In the genomic region with DNA sequence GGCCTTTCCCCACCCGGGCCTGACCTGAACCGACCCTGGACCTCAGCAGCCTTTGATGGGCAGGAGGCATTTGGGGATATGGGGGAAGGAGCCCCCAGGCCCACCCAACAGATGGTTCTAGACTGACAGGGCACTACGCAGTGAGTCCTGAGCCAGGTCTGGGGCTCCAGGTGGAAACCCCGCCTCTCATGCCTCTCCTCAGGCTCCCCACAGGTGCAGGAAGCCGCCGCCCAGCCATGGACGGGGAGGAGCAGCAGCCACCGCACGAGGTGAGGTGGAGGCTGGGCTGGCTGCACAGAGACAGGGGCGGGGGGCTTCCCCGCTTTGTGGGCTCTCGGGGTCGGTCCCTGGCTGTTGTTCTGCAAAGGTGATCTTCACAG, we compare ENCODE assay signal across 12 cellular contexts. TPM values are rescaled to one million over a fixed set of nuclear protein-coding genes. Genes with fewer than 3 reads are reported as not detected.
DNase-seq lines count a peak whose midpoint lies in the region; ATAC-seq and TF ChIP-seq lines count a peak whose summit lies in the region.
"Had no signal": no experiment of that assay in that cellular context is flagged by ENCODE, and none has a peak within 500 bp of the region (broad histone marks: within the 10 kb centered on the region; RNA-seq: fewer than 3 reads in every experiment).

No MANE protein-coding gene starts in this region.

- peaks cover 54% of the 10 kb centered on the region for H3K36me3 ChIP-seq in BLaER1
- peaks cover 0 to 46% of the 10 kb centered on the region in 2 donors for H3K36me3 ChIP-seq in esophagus (ENCODE audit: control insufficient read depth in 2 of 2, insufficient read depth in 2 of 2, low read length in 1 of 2)
- H3K36me3 ChIP-seq in esophagus muscularis mucosa = peaks cover 5 to 50% (median 46%) of the 10 kb centered on the region in 4 donors

- no peak for TF ChIP-seq CTCF in osteocyte (IDR thresholded peaks at IDR 0.05)
- no peak for TF ChIP-seq CTCF in esophagus muscularis mucosa (IDR thresholded peaks at IDR 0.05)

- no peak for TF ChIP-seq POLR2A in esophagus muscularis mucosa (IDR thresholded peaks at IDR 0.05; ENCODE audit: low read depth)

- H3K9me3 ChIP-seq in BLaER1 = no peaks in the 10 kb centered on the region
- H3K9me3 ChIP-seq in esophagus (ENCODE audit: control insufficient read depth in 2 of 2, insufficient read depth in 1 of 2, low read depth in 1 of 2, low read length in 1 of 2) = peaks cover 0 to 2% of the 10 kb centered on the region in 2 donors
- no peaks in the 10 kb centered on the region for H3K9me3 ChIP-seq in esophagus muscularis mucosa

- peaks cover 62% of the 10 kb centered on the region for H4K20me1 ChIP-seq in BLaER1

- peak overlapping the region; percentile 99 for H3K27ac ChIP-seq in BLaER1
- peak overlapping the region; percentile 27 to 38 for H3K27ac ChIP-seq in esophagus (ENCODE audit: low read depth in 2 of 2, low read length in 1 of 2)
- no peak overlapping the region for H3K27ac ChIP-seq in esophagus muscularis mucosa (replicated peaks in 1 of 4)

- TF ChIP-seq EP300 in esophagus muscularis mucosa (IDR thresholded peaks at IDR 0.05) = no peak

- peak overlapping the region; percentile 80 to 96 (median 88) for H3K4me3 Mint-ChIP-seq in IgD-negative memory B cell
- H3K4me3 Mint-ChIP-seq in osteocyte (ENCODE audit: unreplicated experiment) = no peak overlapping the region

- H3K9me3 Mint-ChIP-seq in IgD-negative memory B cell = no peaks in the 10 kb centered on the region
- no peaks in the 10 kb centered on the region for H3K9me3 Mint-ChIP-seq in osteocyte (ENCODE audit: unreplicated experiment)

- H3K27me3 Mint-ChIP-seq in IgD-negative memory B cell (no peaks in the 10 kb centered on the region), osteocyte (ENCODE audit: unreplicated experiment) (no peaks in the 10 kb centered on the region)

- ATAC-seq in GM18520 (IDR thresholded peaks at IDR 0.05; ENCODE audit: unreplicated experiment) = no peak

- intact Hi-C loops in esophagus muscularis mucosa (cut with DNase I) = no loop called here

- DNase-seq in activated CD8-positive, alpha-beta memory T cell treated with anti-CD3 and anti-CD28 coated beads, Interleukin-2, amount 50 U/mL, for 1 hour (ENCODE audit: extremely low read depth) = peak; percentile 40
- DNase-seq in osteocyte (ENCODE audit: extremely low spot score, unreplicated experiment) (no peak), esophagus muscularis mucosa (ENCODE audit: extremely low spot score) (no peak), HCEC 1CT (no peak)
- DNase-seq: AML-193, IMR-90, NCI-H345 had no signal

- H3K4me2 ChIP-seq in BLaER1 = peak overlapping the region; percentile 98

- H3K4me1 ChIP-seq in BLaER1 (peaks cover 98% of the 10 kb centered on the region), esophagus (ENCODE audit: control insufficient read depth in 2 of 2, insufficient read depth in 2 of 2, low read length in 1 of 2) (peaks cover 5 to 27% of the 10 kb centered on the region in 2 donors), esophagus muscularis mucosa (peaks cover 27 to 47% (median 36%) of the 10 kb centered on the region in 4 donors)

- peak overlapping the region; percentile 99 for H3K9ac ChIP-seq in BLaER1

- no peaks in the 10 kb centered on the region for H3K27me3 ChIP-seq in BLaER1
- H3K27me3 ChIP-seq in esophagus (ENCODE audit: control insufficient read depth in 1 of 2, insufficient read depth in 2 of 2, low read length in 2 of 2) = no peaks in the 10 kb centered on the region
- no peaks in the 10 kb centered on the region for H3K27me3 ChIP-seq in esophagus muscularis mucosa

- peaks cover 23 to 40% (median 30%) of the 10 kb centered on the region in 3 donors for H3K4me1 Mint-ChIP-seq in IgD-negative memory B cell
- H3K4me1 Mint-ChIP-seq in osteocyte (ENCODE audit: unreplicated experiment) = peaks cover 16% of the 10 kb centered on the region

- peak overlapping the region; percentile 57 for H3K4me3 ChIP-seq in BLaER1
- no peak overlapping the region for H3K4me3 ChIP-seq in esophagus (ENCODE audit: low read depth in 1 of 2, low read length in 2 of 2)
- H3K4me3 ChIP-seq in esophagus muscularis mucosa = no peak overlapping the region

- H3K27ac Mint-ChIP-seq in IgD-negative memory B cell (peak overlapping the region; percentile 94 to 100 (median 99)), osteocyte (ENCODE audit: unreplicated experiment) (no peak overlapping the region)

- 56 to 71% methylated on average over 10 to 13 of the region's 13 CpGs for WGBS in esophagus, 2 donors
- WGBS in esophagus muscularis mucosa = 92% methylated on average over 10 of the region's 13 CpGs

- no peaks in the 10 kb centered on the region for H3K36me3 Mint-ChIP-seq in IgD-negative memory B cell
- H3K36me3 Mint-ChIP-seq in osteocyte (ENCODE audit: unreplicated experiment) = no peaks in the 10 kb centered on the region

RNA-seq across cellular contexts. Expression of a gene that starts 7.1 kb away (rescaled TPM):
- polyA plus RNA-seq in IgD-negative memory B cell = 28.0 TPM
- 10 to 100 TPM; 47.4 to 54.5 TPM for polyA plus RNA-seq in esophagus
- 24.3 and 25.9 TPM in 2 replicates for total RNA-seq in osteocyte
- 10 to 100 TPM; 18.3 to 31.0 (median 22.3) TPM for total RNA-seq in esophagus muscularis mucosa

RNA-seq across cellular contexts. Expression of a gene that starts 8.0 kb away (rescaled TPM):
- 2.3 TPM for polyA plus RNA-seq in IgD-negative memory B cell
- 10 to 100 TPM; 23.0 to 35.9 TPM for polyA plus RNA-seq in esophagus
- total RNA-seq in osteocyte = 23.9 and 25.0 TPM in 2 replicates
- 10 to 100 TPM; 22.4 to 41.0 (median 23.0) TPM for total RNA-seq in esophagus muscularis mucosa

RNA-seq across cellular contexts. Expression of a gene that starts 22.3 kb away (rescaled TPM):
- polyA plus RNA-seq in IgD-negative memory B cell (not detected), esophagus (1 to 10 TPM; 2.1 to 2.6 TPM)
- total RNA-seq in osteocyte (1.5 and 1.6 TPM in 2 replicates), esophagus muscularis mucosa (1 to 10 TPM in 1 of 4 donors, under 1 TPM in 3; 0.33 to 1.0 (median 0.56) TPM)
- total RNA-seq: skeletal muscle tissue had no signal

RNA-seq across cellular contexts. Expression of a gene that starts 52.0 kb away (rescaled TPM):
- polyA plus RNA-seq in IgD-negative memory B cell (17.0 TPM), esophagus (10 to 100 TPM; 19.3 to 37.9 TPM)
- total RNA-seq in osteocyte (52.5 and 55.7 TPM in 2 replicates), esophagus muscularis mucosa (10 to 100 TPM; 20.2 to 38.0 (median 30.0) TPM)

RNA-seq across cellular contexts. Expression of a gene that starts 58.2 kb away (rescaled TPM):
- polyA plus RNA-seq in IgD-negative memory B cell (8.6 TPM), esophagus (10 to 100 TPM; 22.0 to 42.4 TPM)
- total RNA-seq in osteocyte (37.7 and 38.3 TPM in 2 replicates), esophagus muscularis mucosa (10 to 100 TPM; 10.2 to 19.5 (median 17.4) TPM)

Comparison
In these comparisons a context has a peak if more than half of its experiments do, and no peak if none do; other contexts are left out.
1. H3K27ac ChIP-seq: peak in BLaER1 (single experiment) and esophagus (2 of 2); none in esophagus muscularis mucosa (0 of 4).